28 cellular contexts compared by ENCODE assay signal in genomic region chr6:125078602-125079321, GRCh38.
"Had no signal": no experiment of that assay in that cellular context is flagged by ENCODE, and none has a peak within 500 bp of the region (broad histone marks: within the 10 kb centered on the region; RNA-seq: fewer than 3 reads in every experiment).

No MANE protein-coding gene starts in this region.

- H3K4me1 Mint-ChIP-seq: activated B cell treated with CpG ODN at 0.5 μM for 24 hours; activated CD4-positive, alpha-beta T cell treated with anti-CD3 and anti-CD28 coated beads for 36 hours; activated naive CD8-positive, alpha-beta T cell treated with anti-CD3 and anti-CD28 coated beads, Interleukin-2, amount 50 U/mL, for 24 hours had no signal

- H3K4me1 ChIP-seq: gastroesophageal sphincter, psoas muscle, thyroid gland had no signal

- H3K9me3 Mint-ChIP-seq: activated B cell treated with CpG ODN at 0.5 μM for 24 hours; activated naive CD4-positive, alpha-beta T cell treated with anti-CD3 and anti-CD28 coated beads, Interleukin-2, amount 10 ng/mL, durations not matched to agents 7 days and 5 days; activated naive CD8-positive, alpha-beta T cell treated with anti-CD3 and anti-CD28 coated beads, Interleukin-2, amount 50 U/mL, for 24 hours; activated T-cell treated with anti-CD3 and anti-CD28 coated beads, Interleukin-2, amount 50 U/mL, for 72 hours; nephron; stimulated activated naive CD8-positive, alpha-beta T cell treated with anti-CD3 and anti-CD28 coated beads, Interleukin-15, Interleukin-2, amounts not matched to agents 100 ng/mL and 50 ng/mL, for 24 hours had no signal

- H3K36me3 Mint-ChIP-seq: activated naive CD4-positive, alpha-beta T cell treated with anti-CD3 and anti-CD28 coated beads, Interleukin-2, amount 10 ng/mL, durations not matched to agents 7 days and 5 days had no signal

- H3K27me3 ChIP-seq: gastroesophageal sphincter, neutrophil, ovary, thyroid gland had no signal

- H3K27me3 Mint-ChIP-seq: activated B cell treated with CpG ODN at 0.5 μM for 24 hours; activated CD4-positive, alpha-beta T cell treated with anti-CD3 and anti-CD28 coated beads for 36 hours; activated naive CD8-positive, alpha-beta T cell treated with anti-CD3 and anti-CD28 coated beads, Interleukin-2, amount 50 U/mL, for 24 hours; stimulated activated naive CD8-positive, alpha-beta T cell treated with anti-CD3 and anti-CD28 coated beads, Interleukin-15, Interleukin-2, amounts not matched to agents 100 ng/mL and 50 ng/mL, for 24 hours had no signal

- ATAC-seq: activated CD4-positive, alpha-beta T cell treated with anti-CD3 and anti-CD28 coated beads for 36 hours; activated naive CD8-positive, alpha-beta T cell treated with anti-CD3 and anti-CD28 coated beads, Interleukin-2, amount 50 U/mL, for 24 hours; activated T-cell treated with anti-CD3 and anti-CD28 coated beads, Interleukin-2, amount 50 U/mL, for 72 hours; gastroesophageal sphincter; left ventricle myocardium superior; psoas muscle; right cardiac atrium had no signal

- H3K4me3 ChIP-seq: gastroesophageal sphincter, ovary, psoas muscle, thyroid gland had no signal

- H3K27ac ChIP-seq: epithelial cell of prostate, gastroesophageal sphincter, neutrophil, ovary, psoas muscle, thyroid gland had no signal

- DNase-seq: activated B cell treated with CpG ODN at 0.5 μM for 24 hours; activated CD4-positive, alpha-beta T cell treated with anti-CD3 and anti-CD28 coated beads for 36 hours; activated CD4-positive, alpha-beta T cell treated with anti-CD3 and anti-CD28 coated beads, Interleukin-2, amount 50 U/mL, for 4 hours; activated CD8-positive, alpha-beta memory T cell treated with anti-CD3 and anti-CD28 coated beads for 24 hours; activated CD8-positive, alpha-beta memory T cell treated with anti-CD3 and anti-CD28 coated beads, Interleukin-2, amount 50 U/mL, for 48 hours; activated effector memory CD4-positive, alpha-beta T cell treated with anti-CD3 and anti-CD28 coated beads, Interleukin-2, amount 50 U/mL, for 16 hours; activated naive CD4-positive, alpha-beta T cell treated with anti-CD3 and anti-CD28 coated beads, Interleukin-2, amount 10 ng/mL, durations not matched to agents 7 days and 5 days; activated naive CD8-positive, alpha-beta T cell treated with anti-CD3 and anti-CD28 coated beads, Interleukin-2, amount 50 U/mL, for 24 hours; activated T-cell treated with anti-CD3 and anti-CD28 coated beads, Interleukin-2, amount 50 U/mL, for 72 hours; cerebellar nuclear complex; cortex of kidney; head of caudate nucleus; hypothalamus; left ventricle myocardium superior; mammary epithelial cell; midbrain; ovary; psoas muscle; right cardiac atrium; stimulated activated CD4-positive, alpha-beta T cell treated with anti-CD3 and anti-CD28 coated beads, Interleukin-12 subunit alpha, Interleukin-12 subunit beta, amount 100 ng/mL, for 4 hours; substantia nigra; T1000; thyroid gland had no signal

- H3K27ac Mint-ChIP-seq: activated B cell treated with CpG ODN at 0.5 μM for 24 hours; activated CD4-positive, alpha-beta T cell treated with anti-CD3 and anti-CD28 coated beads for 36 hours; activated naive CD4-positive, alpha-beta T cell treated with anti-CD3 and anti-CD28 coated beads, Interleukin-2, amount 10 ng/mL, durations not matched to agents 7 days and 5 days; activated naive CD8-positive, alpha-beta T cell treated with anti-CD3 and anti-CD28 coated beads, Interleukin-2, amount 50 U/mL, for 24 hours; activated T-cell treated with anti-CD3 and anti-CD28 coated beads, Interleukin-2, amount 50 U/mL, for 72 hours; stimulated activated naive CD8-positive, alpha-beta T cell treated with anti-CD3 and anti-CD28 coated beads, Interleukin-15, Interleukin-2, amounts not matched to agents 100 ng/mL and 50 ng/mL, for 24 hours had no signal

- H3K36me3 ChIP-seq: ovary had no signal

- H3K4me3 Mint-ChIP-seq: activated B cell treated with CpG ODN at 0.5 μM for 24 hours; activated CD4-positive, alpha-beta T cell treated with anti-CD3 and anti-CD28 coated beads for 36 hours; activated naive CD4-positive, alpha-beta T cell treated with anti-CD3 and anti-CD28 coated beads, Interleukin-2, amount 10 ng/mL, durations not matched to agents 7 days and 5 days; activated naive CD8-positive, alpha-beta T cell treated with anti-CD3 and anti-CD28 coated beads, Interleukin-2, amount 50 U/mL, for 24 hours; activated T-cell treated with anti-CD3 and anti-CD28 coated beads, Interleukin-2, amount 50 U/mL, for 72 hours; nephron; stimulated activated naive CD8-positive, alpha-beta T cell treated with anti-CD3 and anti-CD28 coated beads, Interleukin-15, Interleukin-2, amounts not matched to agents 100 ng/mL and 50 ng/mL, for 24 hours had no signal
